ENCODE assay signal across 1 cellular context in the genomic region with DNA sequence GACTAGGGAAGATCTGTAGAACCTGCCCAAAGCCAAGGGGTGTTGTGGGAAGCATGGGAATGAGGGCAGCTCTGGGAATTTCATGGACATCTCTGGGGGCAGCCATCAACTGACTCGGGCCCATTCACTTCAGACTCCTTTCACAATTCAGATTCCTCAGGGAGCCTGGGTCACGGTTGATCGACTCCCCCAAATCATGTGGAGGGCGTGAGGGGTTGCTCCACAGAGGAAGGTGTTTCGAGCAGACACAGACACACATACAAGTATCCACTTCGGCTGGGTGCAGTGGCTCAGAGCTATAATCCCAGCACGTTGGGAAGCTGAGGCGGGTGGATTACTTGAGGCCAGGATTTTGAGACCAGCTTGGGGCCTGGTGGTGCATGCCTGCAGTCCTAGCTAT.
TF ChIP-seq lines count a peak whose summit lies in the region.

No MANE protein-coding gene starts in this region.

TF ChIP-seq in GM23338, 12 proteins besides CTCF, POLR2A, EP300 and RAD21 (continued from another document):
- no peak for TF ChIP-seq REST (IDR thresholded peaks at IDR 0.05; ENCODE audit: unreplicated experiment)
- TF ChIP-seq EZH2phosphoT487 (IDR thresholded peaks at IDR 0.05; ENCODE audit: unreplicated experiment): no peak
- TF ChIP-seq ETS1 (IDR thresholded peaks at IDR 0.05): no peak
- no peak for TF ChIP-seq ZNF462 (CRISPR knock-in tag; IDR thresholded peaks at IDR 0.05)
- no peak for TF ChIP-seq ZNF331 (CRISPR knock-in tag; IDR thresholded peaks at IDR 0.05; ENCODE audit: low read depth)
- no peak for TF ChIP-seq CREB1 (CRISPR knock-in tag; IDR thresholded peaks at IDR 0.05; ENCODE audit: low read depth)
